In the genomic region with DNA sequence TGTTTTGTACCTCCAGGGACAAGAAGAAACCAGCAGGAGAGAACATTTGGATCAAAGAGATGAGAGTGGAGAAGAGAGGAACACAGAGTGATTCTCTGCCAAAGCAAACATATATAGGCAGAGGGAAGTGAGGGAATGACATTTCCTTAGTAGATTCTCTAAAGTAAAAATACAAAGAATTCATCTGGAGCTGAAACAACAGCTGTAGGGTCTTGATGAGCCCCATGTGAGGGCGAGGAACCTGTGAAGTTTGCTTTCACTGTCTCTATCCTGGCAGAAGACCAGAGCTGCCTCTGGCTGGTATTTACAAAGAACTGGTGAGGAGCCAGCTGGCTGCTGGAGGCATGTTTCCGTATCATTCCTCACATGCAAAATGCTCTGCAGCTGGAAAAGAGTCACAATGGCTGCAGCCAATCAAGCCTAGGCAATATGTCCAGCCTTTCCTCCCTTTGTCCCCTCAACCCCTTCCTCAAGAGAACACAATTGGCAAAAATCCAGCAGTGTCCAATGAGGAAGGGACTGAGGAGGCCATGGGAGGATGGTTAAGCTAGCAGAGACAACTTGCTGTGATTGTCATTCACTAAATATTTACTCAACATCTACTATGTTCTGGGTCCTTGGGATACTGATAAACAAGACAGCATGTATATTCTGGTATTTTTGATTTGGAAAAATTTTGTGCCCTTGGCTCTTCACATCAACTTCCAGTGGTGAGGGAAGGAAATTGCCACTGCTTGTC, we compare ENCODE assay signal across 1 cellular context.
A peak's percentile ranks its signal among the peaks of the same experiment; 100 is the strongest.
TF ChIP-seq lines count a peak whose summit lies in the region.

No MANE protein-coding gene starts in this region.

TF ChIP-seq in HepG2, 621 proteins besides CTCF, POLR2A, EP300 and RAD21 (continued from another document):
- TF ChIP-seq, protein P1, sequence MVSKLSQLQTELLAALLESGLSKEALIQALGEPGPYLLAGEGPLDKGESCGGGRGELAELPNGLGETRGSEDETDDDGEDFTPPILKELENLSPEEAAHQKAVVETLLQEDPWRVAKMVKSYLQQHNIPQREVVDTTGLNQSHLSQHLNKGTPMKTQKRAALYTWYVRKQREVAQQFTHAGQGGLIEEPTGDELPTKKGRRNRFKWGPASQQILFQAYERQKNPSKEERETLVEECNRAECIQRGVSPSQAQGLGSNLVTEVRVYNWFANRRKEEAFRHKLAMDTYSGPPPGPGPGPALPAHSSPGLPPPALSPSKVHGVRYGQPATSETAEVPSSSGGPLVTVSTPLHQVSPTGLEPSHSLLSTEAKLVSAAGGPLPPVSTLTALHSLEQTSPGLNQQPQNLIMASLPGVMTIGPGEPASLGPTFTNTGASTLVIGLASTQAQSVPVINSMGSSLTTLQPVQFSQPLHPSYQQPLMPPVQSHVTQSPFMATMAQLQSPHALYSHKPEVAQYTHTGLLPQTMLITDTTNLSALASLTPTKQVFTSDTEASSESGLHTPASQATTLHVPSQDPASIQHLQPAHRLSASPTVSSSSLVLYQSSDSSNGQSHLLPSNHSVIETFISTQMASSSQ (IDR thresholded peaks at IDR 0.05; ENCODE audit: low read depth) = no peak
- TF ChIP-seq, protein P1 (CRISPR knock-in tag; IDR thresholded peaks at IDR 0.05; ENCODE audit: borderline replicate concordance) = peak; percentile 28; the same call in 1 of the 2 replicates
- TF ChIP-seq ZNF749 (CRISPR knock-in tag; IDR thresholded peaks at IDR 0.05; ENCODE audit: borderline replicate concordance) = no peak
- TF ChIP-seq TGIF2 (CRISPR knock-in tag; IDR thresholded peaks at IDR 0.05) = no peak
- TF ChIP-seq FOSL2 (CRISPR knock-in tag; IDR thresholded peaks at IDR 0.05) = peak; percentile 13; the same call in 1 of the 2 replicates
- TF ChIP-seq NFKBIZ (CRISPR knock-in tag; IDR thresholded peaks at IDR 0.05) = no peak
- peak; percentile 66 for TF ChIP-seq TEAD3 (CRISPR knock-in tag; optimal IDR thresholded peaks at IDR 0.05; ENCODE audit: borderline replicate concordance)
- TF ChIP-seq SALL1 (CRISPR knock-in tag; IDR thresholded peaks at IDR 0.05) = 0 out of 2 replicates have a peak, but pooled peaks have one; percentile 27
- TF ChIP-seq, protein P2, sequence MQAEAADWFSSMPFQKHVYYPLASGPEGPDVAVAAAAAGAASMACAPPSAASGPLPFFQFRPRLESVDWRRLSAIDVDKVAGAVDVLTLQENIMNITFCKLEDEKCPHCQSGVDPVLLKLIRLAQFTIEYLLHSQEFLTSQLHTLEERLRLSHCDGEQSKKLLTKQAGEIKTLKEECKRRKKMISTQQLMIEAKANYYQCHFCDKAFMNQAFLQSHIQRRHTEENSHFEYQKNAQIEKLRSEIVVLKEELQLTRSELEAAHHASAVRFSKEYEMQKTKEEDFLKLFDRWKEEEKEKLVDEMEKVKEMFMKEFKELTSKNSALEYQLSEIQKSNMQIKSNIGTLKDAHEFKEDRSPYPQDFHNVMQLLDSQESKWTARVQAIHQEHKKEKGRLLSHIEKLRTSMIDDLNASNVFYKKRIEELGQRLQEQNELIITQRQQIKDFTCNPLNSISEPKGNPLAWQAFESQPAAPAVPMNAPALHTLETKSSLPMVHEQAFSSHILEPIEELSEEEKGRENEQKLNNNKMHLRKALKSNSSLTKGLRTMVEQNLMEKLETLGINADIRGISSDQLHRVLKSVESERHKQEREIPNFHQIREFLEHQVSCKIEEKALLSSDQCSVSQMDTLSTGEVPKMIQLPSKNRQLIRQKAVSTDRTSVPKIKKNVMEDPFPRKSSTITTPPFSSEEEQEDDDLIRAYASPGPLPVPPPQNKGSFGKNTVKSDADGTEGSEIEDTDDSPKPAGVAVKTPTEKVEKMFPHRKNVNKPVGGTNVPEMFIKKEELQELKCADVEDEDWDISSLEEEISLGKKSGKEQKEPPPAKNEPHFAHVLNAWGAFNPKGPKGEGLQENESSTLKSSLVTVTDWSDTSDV (CRISPR knock-in tag; IDR thresholded peaks at IDR 0.05) = no peak
- TF ChIP-seq REL (CRISPR knock-in tag; conservative IDR thresholded peaks at IDR 0.05) = no peak
- TF ChIP-seq, protein P3, sequence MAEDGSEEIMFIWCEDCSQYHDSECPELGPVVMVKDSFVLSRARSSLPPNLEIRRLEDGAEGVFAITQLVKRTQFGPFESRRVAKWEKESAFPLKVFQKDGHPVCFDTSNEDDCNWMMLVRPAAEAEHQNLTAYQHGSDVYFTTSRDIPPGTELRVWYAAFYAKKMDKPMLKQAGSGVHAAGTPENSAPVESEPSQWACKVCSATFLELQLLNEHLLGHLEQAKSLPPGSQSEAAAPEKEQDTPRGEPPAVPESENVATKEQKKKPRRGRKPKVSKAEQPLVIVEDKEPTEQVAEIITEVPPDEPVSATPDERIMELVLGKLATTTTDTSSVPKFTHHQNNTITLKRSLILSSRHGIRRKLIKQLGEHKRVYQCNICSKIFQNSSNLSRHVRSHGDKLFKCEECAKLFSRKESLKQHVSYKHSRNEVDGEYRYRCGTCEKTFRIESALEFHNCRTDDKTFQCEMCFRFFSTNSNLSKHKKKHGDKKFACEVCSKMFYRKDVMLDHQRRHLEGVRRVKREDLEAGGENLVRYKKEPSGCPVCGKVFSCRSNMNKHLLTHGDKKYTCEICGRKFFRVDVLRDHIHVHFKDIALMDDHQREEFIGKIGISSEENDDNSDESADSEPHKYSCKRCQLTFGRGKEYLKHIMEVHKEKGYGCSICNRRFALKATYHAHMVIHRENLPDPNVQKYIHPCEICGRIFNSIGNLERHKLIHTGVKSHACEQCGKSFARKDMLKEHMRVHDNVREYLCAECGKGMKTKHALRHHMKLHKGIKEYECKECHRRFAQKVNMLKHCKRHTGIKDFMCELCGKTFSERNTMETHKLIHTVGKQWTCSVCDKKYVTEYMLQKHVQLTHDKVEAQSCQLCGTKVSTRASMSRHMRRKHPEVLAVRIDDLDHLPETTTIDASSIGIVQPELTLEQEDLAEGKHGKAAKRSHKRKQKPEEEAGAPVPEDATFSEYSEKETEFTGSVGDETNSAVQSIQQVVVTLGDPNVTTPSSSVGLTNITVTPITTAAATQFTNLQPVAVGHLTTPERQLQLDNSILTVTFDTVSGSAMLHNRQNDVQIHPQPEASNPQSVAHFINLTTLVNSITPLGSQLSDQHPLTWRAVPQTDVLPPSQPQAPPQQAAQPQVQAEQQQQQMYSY (CRISPR knock-in tag; IDR thresholded peaks at IDR 0.05) = peak; percentile 96
